Comparison of ENCODE assay signal across 12 cellular contexts in genomic region chr7:38235606-38236005, GRCh38.
"Had no signal": no experiment of that assay in that cellular context is flagged by ENCODE, and none has a peak within 500 bp of the region (broad histone marks: within the 10 kb centered on the region; RNA-seq: fewer than 3 reads in every experiment).

No MANE protein-coding gene starts in this region.

- DNase-seq: activated B cell treated with CpG ODN at 0.5 μM for 24 hours; activated T-cell treated with anti-CD3 and anti-CD28 coated beads, Interleukin-2, amount 50 U/mL, for 48 hours; colonic mucosa; effector CD8-positive, alpha-beta T cell; posterior cingulate gyrus; right cardiac atrium; small intestine; tibial artery; uterus had no signal

- H3K27me3 ChIP-seq: colonic mucosa, gastroesophageal sphincter, tibial artery, uterus had no signal

- H3K4me3 ChIP-seq: colonic mucosa, gastroesophageal sphincter, tibial artery, uterus had no signal

- H3K4me1 ChIP-seq: colonic mucosa, gastroesophageal sphincter, tibial artery, uterus had no signal

- H3K27ac ChIP-seq: colonic mucosa, epithelial cell of prostate, gastroesophageal sphincter, tibial artery, uterus had no signal

- H3K27ac Mint-ChIP-seq: activated B cell treated with CpG ODN at 0.5 μM for 24 hours; activated CD4-positive, alpha-beta T cell treated with anti-CD3 and anti-CD28 coated beads, Interleukin-2, amount 10 ng/mL, durations not matched to agents 24 days and 14 days had no signal

- H3K9me3 ChIP-seq: colonic mucosa, gastroesophageal sphincter, tibial artery, uterus had no signal

- ATAC-seq: gastroesophageal sphincter, right cardiac atrium had no signal

- H3K9me3 Mint-ChIP-seq: activated B cell treated with CpG ODN at 0.5 μM for 24 hours; activated CD4-positive, alpha-beta T cell treated with anti-CD3 and anti-CD28 coated beads, Interleukin-2, amount 10 ng/mL, durations not matched to agents 24 days and 14 days had no signal

- H3K36me3 ChIP-seq: colonic mucosa, uterus had no signal

- H3K4me3 Mint-ChIP-seq: activated B cell treated with CpG ODN at 0.5 μM for 24 hours; activated CD4-positive, alpha-beta T cell treated with anti-CD3 and anti-CD28 coated beads, Interleukin-2, amount 10 ng/mL, durations not matched to agents 24 days and 14 days had no signal

- H3K27me3 Mint-ChIP-seq: activated B cell treated with CpG ODN at 0.5 μM for 24 hours had no signal
